In genomic region chr3:148084931-148085330, GRCh38 we compare ENCODE assay signal across 13 cellular contexts.
DNase-seq lines count a peak whose midpoint lies in the region; ATAC-seq and TF ChIP-seq lines count a peak whose summit lies in the region.
"Had no signal": no experiment of that assay in that cellular context is flagged by ENCODE, and none has a peak within 500 bp of the region (broad histone marks: within the 10 kb centered on the region; RNA-seq: fewer than 3 reads in every experiment).

No MANE protein-coding gene starts in this region.

- peaks cover 5 to 25% of the 10 kb centered on the region in 2 donors for H3K4me1 Mint-ChIP-seq in natural killer cell
- peaks cover 0 to 4% of the 10 kb centered on the region in 2 donors for H3K4me1 Mint-ChIP-seq in natural killer cell treated with Interleukin-12 subunit alpha and Interleukin-12 subunit beta and Interleukin-15 and Interleukin-18, amount 100 ng/mL, for 72 hours (ENCODE audit: low read depth in 2 of 2)
- no peaks in the 10 kb centered on the region for H3K4me1 Mint-ChIP-seq in activated T-helper 17 cell treated with anti-CD3 and anti-CD28 coated beads, Interleukin-2, amount 50 U/mL, for 72 hours
- H3K4me1 Mint-ChIP-seq in activated CD4-positive, alpha-beta T cell treated with anti-CD3 and anti-CD28 coated beads, Interleukin-2, amount 10 ng/mL, durations not matched to agents 7 days and 5 days = no peaks in the 10 kb centered on the region

- H3K27ac Mint-ChIP-seq in natural killer cell = peak overlapping the region in 1 of 2 donors; percentile 79
- no peak overlapping the region for H3K27ac Mint-ChIP-seq in natural killer cell treated with Interleukin-12 subunit alpha and Interleukin-12 subunit beta and Interleukin-15 and Interleukin-18, amount 100 ng/mL, for 72 hours
- no peak overlapping the region for H3K27ac Mint-ChIP-seq in activated T-helper 17 cell treated with anti-CD3 and anti-CD28 coated beads, Interleukin-2, amount 50 U/mL, for 72 hours
- H3K27ac Mint-ChIP-seq in activated CD4-positive, alpha-beta T cell treated with anti-CD3 and anti-CD28 coated beads, Interleukin-2, amount 10 ng/mL, durations not matched to agents 7 days and 5 days = no peak overlapping the region
- H3K27ac Mint-ChIP-seq: type B pancreatic cell had no signal

- H3K27me3 ChIP-seq in Loucy (ENCODE audit: insufficient read depth, low read length, poor library complexity, severe bottlenecking) = no peaks in the 10 kb centered on the region
- H3K27me3 ChIP-seq: ovary had no signal

- no peak overlapping the region for H3K4me3 ChIP-seq in Loucy (ENCODE audit: low read length, poor library complexity, severe bottlenecking)
- H3K4me3 ChIP-seq: A549, ovary had no signal

- ATAC-seq in natural killer cell (peak in 2 of 3 donors; percentile 61 to 77), HG02759 (IDR thresholded peaks at IDR 0.05; ENCODE audit: unreplicated experiment) (peak; percentile 88)
- no peak for ATAC-seq in natural killer cell treated with Interleukin-12 subunit alpha and Interleukin-12 subunit beta and Interleukin-15 and Interleukin-18, amount 100 ng/mL, for 72 hours
- no peak for ATAC-seq in activated T-helper 17 cell treated with anti-CD3 and anti-CD28 coated beads, Interleukin-2, amount 50 U/mL, for 72 hours (replicated peaks)
- ATAC-seq: A549 had no signal

- H3K79me2 ChIP-seq in Loucy (ENCODE audit: insufficient read depth, low read length) = no peaks in the 10 kb centered on the region

- H3K4me1 ChIP-seq in Loucy (ENCODE audit: insufficient read depth, low read length, poor library complexity, severe bottlenecking) = peaks cover 42% of the 10 kb centered on the region
- H3K4me1 ChIP-seq: A549 had no signal

- DNase-seq in natural killer cell (no peak), NCI-H2081 (lab: John Stamatoyannopoulos, UW) (no peak), posterior vena cava (ENCODE audit: low spot score) (no peak)
- DNase-seq in natural killer cell treated with Interleukin-12 subunit alpha and Interleukin-12 subunit beta and Interleukin-15 and Interleukin-18, amount 100 ng/mL, for 72 hours (ENCODE audit: low spot score) = no peak
- DNase-seq in activated CD4-positive, alpha-beta T cell treated with anti-CD3 and anti-CD28 coated beads, Interleukin-2, amount 10 ng/mL, durations not matched to agents 7 days and 5 days = no peak
- DNase-seq: activated CD4-positive, alpha-beta T cell treated with anti-CD3 and anti-CD28 coated beads, Interleukin-2, amount 50 U/mL, for 48 hours; GDM1; ovary had no signal

- no peaks in the 10 kb centered on the region for H3K9me3 ChIP-seq in Loucy (ENCODE audit: insufficient read depth, low read depth, low read length)
- H3K9me3 ChIP-seq: A549, ovary had no signal

- no peaks in the 10 kb centered on the region for H3K36me3 ChIP-seq in Loucy (ENCODE audit: insufficient read depth, low read length)
- H3K36me3 ChIP-seq: ovary had no signal

- no peaks in the 10 kb centered on the region for H3K36me3 Mint-ChIP-seq in natural killer cell
- H3K36me3 Mint-ChIP-seq in natural killer cell treated with Interleukin-12 subunit alpha and Interleukin-12 subunit beta and Interleukin-15 and Interleukin-18, amount 100 ng/mL, for 72 hours = no peaks in the 10 kb centered on the region
- H3K36me3 Mint-ChIP-seq in activated T-helper 17 cell treated with anti-CD3 and anti-CD28 coated beads, Interleukin-2, amount 50 U/mL, for 72 hours (ENCODE audit: low read depth) = no peaks in the 10 kb centered on the region
- no peaks in the 10 kb centered on the region for H3K36me3 Mint-ChIP-seq in activated CD4-positive, alpha-beta T cell treated with anti-CD3 and anti-CD28 coated beads, Interleukin-2, amount 10 ng/mL, durations not matched to agents 7 days and 5 days (ENCODE audit: low read depth)
- H3K36me3 Mint-ChIP-seq: type B pancreatic cell had no signal

- H3K9me2 ChIP-seq in Loucy (replicated peaks; ENCODE audit: low read depth, low read length) = no peaks in the 10 kb centered on the region

- no peaks in the 10 kb centered on the region for H3K27me3 Mint-ChIP-seq in natural killer cell (ENCODE audit: low read depth in 2 of 2)
- no peaks in the 10 kb centered on the region for H3K27me3 Mint-ChIP-seq in natural killer cell treated with Interleukin-12 subunit alpha and Interleukin-12 subunit beta and Interleukin-15 and Interleukin-18, amount 100 ng/mL, for 72 hours
- H3K27me3 Mint-ChIP-seq in activated T-helper 17 cell treated with anti-CD3 and anti-CD28 coated beads, Interleukin-2, amount 50 U/mL, for 72 hours = no peaks in the 10 kb centered on the region
- no peaks in the 10 kb centered on the region for H3K27me3 Mint-ChIP-seq in activated CD4-positive, alpha-beta T cell treated with anti-CD3 and anti-CD28 coated beads, Interleukin-2, amount 10 ng/mL, durations not matched to agents 7 days and 5 days
- H3K27me3 Mint-ChIP-seq: type B pancreatic cell had no signal

- no peak overlapping the region for H3K4me3 Mint-ChIP-seq in natural killer cell
- no peak overlapping the region for H3K4me3 Mint-ChIP-seq in natural killer cell treated with Interleukin-12 subunit alpha and Interleukin-12 subunit beta and Interleukin-15 and Interleukin-18, amount 100 ng/mL, for 72 hours
- no peak overlapping the region for H3K4me3 Mint-ChIP-seq in activated T-helper 17 cell treated with anti-CD3 and anti-CD28 coated beads, Interleukin-2, amount 50 U/mL, for 72 hours
- no peak overlapping the region for H3K4me3 Mint-ChIP-seq in activated CD4-positive, alpha-beta T cell treated with anti-CD3 and anti-CD28 coated beads, Interleukin-2, amount 10 ng/mL, durations not matched to agents 7 days and 5 days
- H3K4me3 Mint-ChIP-seq: type B pancreatic cell had no signal

- H3K9ac ChIP-seq in Loucy (ENCODE audit: low read depth, low read length, poor library complexity, severe bottlenecking) = no peak overlapping the region

- H2AFZ ChIP-seq in Loucy (ENCODE audit: low read length) = peak overlapping the region; percentile 34

- CTCF ChIA-PET in activated CD4-positive, alpha-beta T cell treated with anti-CD3 and anti-CD28 coated beads, Interleukin-2, amount 10 ng/mL, durations not matched to agents 7 days and 5 days (lab: Charles Lee) = no interaction called here

- no peak for TF ChIP-seq CTCF in natural killer cell (IDR thresholded peaks at IDR 0.05)
- no peak for TF ChIP-seq CTCF in Loucy (conservative IDR thresholded peaks at IDR 0.05; ENCODE audit: low read length)

- POLR2A ChIA-PET in activated CD4-positive, alpha-beta T cell treated with anti-CD3 and anti-CD28 coated beads, Interleukin-2, amount 10 ng/mL, durations not matched to agents 7 days and 5 days (lab: Charles Lee) = no interaction called here

- peaks cover 0 to 2% of the 10 kb centered on the region in 2 donors for H3K9me3 Mint-ChIP-seq in natural killer cell
- H3K9me3 Mint-ChIP-seq in natural killer cell treated with Interleukin-12 subunit alpha and Interleukin-12 subunit beta and Interleukin-15 and Interleukin-18, amount 100 ng/mL, for 72 hours = peaks cover 3% of the 10 kb centered on the region
- H3K9me3 Mint-ChIP-seq in activated T-helper 17 cell treated with anti-CD3 and anti-CD28 coated beads, Interleukin-2, amount 50 U/mL, for 72 hours = no peaks in the 10 kb centered on the region
- no peaks in the 10 kb centered on the region for H3K9me3 Mint-ChIP-seq in activated CD4-positive, alpha-beta T cell treated with anti-CD3 and anti-CD28 coated beads, Interleukin-2, amount 10 ng/mL, durations not matched to agents 7 days and 5 days
- H3K9me3 Mint-ChIP-seq: type B pancreatic cell had no signal

- peak overlapping the region; percentile 28 for H3K4me2 ChIP-seq in Loucy (ENCODE audit: low read depth, low read length, poor library complexity, severe bottlenecking)
- H3K4me2 ChIP-seq: A549 had no signal

- H3F3A ChIP-seq in Loucy (ENCODE audit: low read depth) = peaks cover 3% of the 10 kb centered on the region; the same call in 1 of the 2 replicates

- intact Hi-C loops in natural killer cell (cut with micrococcal nuclease) = no loop called here
- intact Hi-C loops in posterior vena cava (cut with DNase I) = loop anchor here in 1 of 2 donors (5.0 kb wide), 1 partner anchor 928 kb away; no protein-coding TSS in a partner anchor

- no peaks in the 10 kb centered on the region for H4K20me1 ChIP-seq in Loucy (ENCODE audit: insufficient read depth, low read length, poor library complexity, severe bottlenecking)

Comparison
In these comparisons a context has a peak if more than half of its experiments do, and no peak if none do; other contexts are left out.
1. ATAC-seq: peak in natural killer cell (2 of 3) and HG02759 (single experiment); none in natural killer cell treated with Interleukin-12 subunit alpha and Interleukin-12 subunit beta and Interleukin-15 and Interleukin-18, amount 100 ng/mL, for 72 hours (0 of 2) and activated T-helper 17 cell treated with anti-CD3 and anti-CD28 coated beads, Interleukin-2, amount 50 U/mL, for 72 hours (single experiment).